In the genomic region with DNA sequence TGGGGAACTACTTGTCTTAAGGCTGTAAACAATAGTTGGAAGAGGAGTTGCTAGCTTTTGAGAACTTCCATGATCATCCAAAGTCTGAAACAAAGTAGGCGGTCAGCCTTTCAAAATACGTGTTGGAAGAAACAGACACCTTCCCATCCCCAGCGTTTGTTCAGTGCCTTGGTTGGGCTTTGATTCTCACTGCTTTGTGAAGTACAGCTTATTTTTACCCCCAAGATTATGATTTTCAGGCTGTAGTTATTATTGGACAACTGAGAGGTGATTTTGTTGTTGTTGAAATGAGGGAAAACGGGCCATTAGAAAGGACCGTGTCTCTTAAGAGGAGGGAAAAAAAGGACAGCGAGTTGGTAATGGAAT, we compare ENCODE assay signal across 8 cellular contexts. TPM values are rescaled to one million over a fixed set of nuclear protein-coding genes. Genes with fewer than 3 reads are reported as not detected.
DNase-seq lines count a peak whose midpoint lies in the region; ATAC-seq, FAIRE-seq and TF ChIP-seq lines count a peak whose summit lies in the region.

No MANE protein-coding gene starts in this region.

- no peaks in the 10 kb centered on the region for H4K20me1 ChIP-seq in H1 (replicated peaks in 1 of 2; ENCODE audit: control insufficient read depth in 1 of 2, insufficient read depth in 2 of 2, low read length in 2 of 2)
- no peaks in the 10 kb centered on the region for H4K20me1 ChIP-seq in osteoblast (ENCODE audit: insufficient read depth, low read length)

- peak overlapping the region; percentile 97 for H3K4me3 Mint-ChIP-seq in Caco-2 (ENCODE audit: unreplicated experiment)

- peak overlapping the region; percentile 81 to 97 for H3K4me2 ChIP-seq in H1 (ENCODE audit: insufficient read depth in 1 of 2, low read depth in 2 of 2, low read length in 2 of 2)
- H3K4me2 ChIP-seq in osteoblast (ENCODE audit: insufficient read depth, low read length) = peak overlapping the region; percentile 86

- 50% methylated on average over 6 of the region's 6 CpGs; no CpG with 5 or more reads in 1 of the 2 experiments for WGBS in H1 (ENCODE audit: extremely low coverage in 1 of 2, insufficient coverage in 1 of 2, insufficient read length in 1 of 2, insufficient replicate concordance in 2 of 2, low coverage in 1 of 2, low lambda C conversion rate in 2 of 2, missing lambda C conversion rate in 1 of 2), 2 experiments

- TF ChIP-seq RAD21 in H1 (IDR thresholded peaks at IDR 0.05 in 1 of 2, conservative IDR thresholded peaks at IDR 0.05 in 1 of 2; ENCODE audit: low read depth in 2 of 2, low read length in 2 of 2) = no peak

- no peak overlapping the region for H3K14ac ChIP-seq in H1 (ENCODE audit: insufficient read length)

- intact Hi-C loops in Caco-2 (cut with micrococcal nuclease; ENCODE audit: unreplicated experiment) = no loop called here

- TSS peak; percentile 81 for BruUV-seq in Caco-2 (replicated peaks; lab: Mats Ljungman, UMichigan)

- no peak for TF ChIP-seq CTCF in Caco-2 (IDR thresholded peaks at IDR 0.05; ENCODE audit: insufficient read depth in 1 of 2, low read depth in 1 of 2, low read length in 1 of 2, severe bottlenecking in 1 of 2, unreplicated experiment in 1 of 2)
- TF ChIP-seq CTCF in H1 (IDR thresholded peaks at IDR 0.05; ENCODE audit: control extremely low read depth in 1 of 3, insufficient read depth in 1 of 3, low read depth in 1 of 3, low read length in 3 of 3) = no peak
- TF ChIP-seq CTCF in osteoblast (IDR thresholded peaks at IDR 0.05; ENCODE audit: extremely low read depth, low read depth, low read length) = no peak

- H4K91ac ChIP-seq in H1 (replicated peaks; ENCODE audit: insufficient read length, low read length) = no peak overlapping the region

- H2BK12ac ChIP-seq in H1 (ENCODE audit: low read depth, low read length) = no peak overlapping the region

- peak overlapping the region; percentile 30 for H2AFZ ChIP-seq in H1 (ENCODE audit: low read length)
- H2AFZ ChIP-seq in osteoblast (ENCODE audit: low read length) = peak overlapping the region; percentile 99

- H2BK15ac ChIP-seq in H1 (ENCODE audit: low read length) = no peak overlapping the region

- H3K27ac ChIP-seq in H1 (ENCODE audit: low read depth, low read length) (no peak overlapping the region), osteoblast (ENCODE audit: low read depth, low read length) (peak overlapping the region; percentile 89)

- no peaks in the 10 kb centered on the region; the same call in 1 of the 2 replicates for H3K36me3 ChIP-seq in Caco-2 (ENCODE audit: control insufficient read depth, insufficient read depth, low read length)
- H3K36me3 ChIP-seq in H1 (ENCODE audit: control insufficient read depth in 2 of 4, insufficient read depth in 4 of 4, low read length in 3 of 4) = no peaks in the 10 kb centered on the region
- no peaks in the 10 kb centered on the region for H3K36me3 ChIP-seq in osteoblast (ENCODE audit: insufficient read depth, low read length)

- H3K27me3 Mint-ChIP-seq in Caco-2 (ENCODE audit: insufficient read depth, unreplicated experiment) = no peaks in the 10 kb centered on the region

- POLR2A ChIA-PET in Caco-2 (lab: Charles Lee) = no interaction called here
- POLR2A ChIA-PET in H1 (lab: Charles Lee; ENCODE audit: partially characterized antibody) = no interaction called here

- H2BK120ac ChIP-seq in H1 (replicated peaks; ENCODE audit: low read depth, low read length) = no peak overlapping the region

- peaks cover 10% of the 10 kb centered on the region; the same call in 1 of the 2 replicates for H3K23me2 ChIP-seq in H1 (ENCODE audit: low read depth, low read length)

- no peak overlapping the region for H2BK5ac ChIP-seq in H1 (ENCODE audit: low read depth, low read length)

- H3K4me1 Mint-ChIP-seq in Caco-2 (ENCODE audit: low read depth, unreplicated experiment) = peaks cover 12% of the 10 kb centered on the region

- DNase-seq in Caco-2 (no peak), NCI-H2227 (lab: John Stamatoyannopoulos, UW; ENCODE audit: unreplicated experiment) (peak; percentile 47), H1 (ENCODE audit: low read depth in 1 of 2, low spot score in 2 of 2) (no peak), osteoblast (ENCODE audit: insufficient read length, low spot score, missing footprints) (peak; percentile 36), G401 (ENCODE audit: low spot score) (no peak), NCI-H1436 (lab: John Stamatoyannopoulos, UW) (no peak), left lobe of liver (ENCODE audit: low spot score) (no peak)

- H3K79me1 ChIP-seq in H1 (ENCODE audit: low read depth, low read length) = no peaks in the 10 kb centered on the region

- H3K27ac Mint-ChIP-seq in Caco-2 (ENCODE audit: unreplicated experiment) = peak overlapping the region; percentile 90

- H3K27me3 ChIP-seq in Caco-2 (replicated peaks; ENCODE audit: control insufficient read depth, insufficient read depth, low read length) (no peaks in the 10 kb centered on the region), H1 (replicated peaks in 1 of 4; ENCODE audit: control insufficient read depth in 3 of 4, extremely low read depth in 1 of 4, insufficient read depth in 3 of 4, low read length in 3 of 4) (no peaks in the 10 kb centered on the region; a peak in 2 of 7 replicates), osteoblast (ENCODE audit: insufficient read depth, low read length) (no peaks in the 10 kb centered on the region)

- H3K9ac ChIP-seq in H1 (replicated peaks in 1 of 4; ENCODE audit: extremely low read depth in 1 of 4, low read depth in 3 of 4, low read length in 3 of 4) = peak overlapping the region; percentile 22 to 71 (median 68); a peak in 5 of 7 replicates

- no peak overlapping the region for H4K5ac ChIP-seq in H1 (ENCODE audit: insufficient read length, low read depth, low read length)

- H3K4ac ChIP-seq in H1 (replicated peaks; ENCODE audit: insufficient read length, low read depth, low read length) = no peak overlapping the region

- TF ChIP-seq EP300 in H1 (IDR thresholded peaks at IDR 0.05; ENCODE audit: borderline replicate concordance in 1 of 2, low read depth in 2 of 2, low read length in 2 of 2) = no peak

- H3K23ac ChIP-seq in H1 (ENCODE audit: insufficient read length) = no peak overlapping the region

- TF ChIP-seq POLR2A in H1 (IDR thresholded peaks at IDR 0.05; ENCODE audit: control extremely low read depth in 1 of 2, low read depth in 2 of 2, low read length in 2 of 2) = no peak

- in situ Hi-C loops in G401 (cut with HindIII; ENCODE audit: low sequenced_read_pairs) = no loop called here

- H3K9me3 Mint-ChIP-seq in Caco-2 (ENCODE audit: unreplicated experiment) = no peaks in the 10 kb centered on the region

- H2AK5ac ChIP-seq in H1 (ENCODE audit: low read depth, low read length) = no peak overlapping the region

- peaks cover 15% of the 10 kb centered on the region for H3K36me3 Mint-ChIP-seq in Caco-2 (ENCODE audit: insufficient read depth, unreplicated experiment)

- peak overlapping the region; percentile 99 for H3K4me3 ChIP-seq in Caco-2 (ENCODE audit: low read depth, low read length)
- H3K4me3 ChIP-seq in H1 (ENCODE audit: extremely low read depth in 1 of 4, insufficient read depth in 2 of 4, low read depth in 3 of 4, low read length in 4 of 4) = peak overlapping the region; percentile 68 to 85 (median 82)
- H3K4me3 ChIP-seq in osteoblast (ENCODE audit: insufficient read depth, low read length) = peak overlapping the region; percentile 88

- no peak overlapping the region for H3K56ac ChIP-seq in H1 (replicated peaks; ENCODE audit: insufficient read length, low read depth, low read length)

- no peak overlapping the region for H4K8ac ChIP-seq in H1 (ENCODE audit: extremely low read depth, insufficient read depth, low read length)

- no peak for ATAC-seq in GM18861 (IDR thresholded peaks at IDR 0.05; ENCODE audit: unreplicated experiment)
- no peak for ATAC-seq in left lobe of liver

- H3K4me1 ChIP-seq in Caco-2 (peaks cover 3% of the 10 kb centered on the region; the same call in 1 of the 2 replicates), H1 (replicated peaks in 1 of 4; ENCODE audit: control insufficient read depth in 3 of 4, insufficient read depth in 4 of 4, low read length in 3 of 4) (peaks cover 0 to 6% (median 0%) of the 10 kb centered on the region in 4 experiments; a peak in 4 of 7 replicates), osteoblast (ENCODE audit: insufficient read depth, low read length) (peaks cover 13% of the 10 kb centered on the region)

- peak overlapping the region; percentile 93; the same call in 1 of the 2 replicates for H3K18ac ChIP-seq in H1 (ENCODE audit: extremely low read depth, low read length)

- H3K9me3 ChIP-seq in Caco-2 = no peaks in the 10 kb centered on the region
- no peaks in the 10 kb centered on the region for H3K9me3 ChIP-seq in H1 (ENCODE audit: insufficient read depth in 2 of 2, low read depth in 1 of 2, low read length in 1 of 2)
- H3K9me3 ChIP-seq in osteoblast (ENCODE audit: low read depth, low read length) = no peaks in the 10 kb centered on the region

- H3K79me2 ChIP-seq in H1 (ENCODE audit: control insufficient read depth in 1 of 2, insufficient read depth in 2 of 2, low read length in 2 of 2) (peaks cover 0 to 31% of the 10 kb centered on the region in 2 experiments; a peak in 3 of 4 replicates), osteoblast (ENCODE audit: insufficient read depth, low read length) (peaks cover 27% of the 10 kb centered on the region)

- CTCF ChIA-PET in Caco-2 (lab: Charles Lee) (no interaction called here), H1 (lab: Charles Lee; ENCODE audit: partially characterized antibody) (interaction anchor here (0.8 kb wide), 1 partner anchor 292 kb away, joined by 3 read pairs; no protein-coding TSS in a partner anchor)

- no peak for FAIRE-seq in H1 (lab: Jason Lieb, UNC)

- no peak overlapping the region for H2BK20ac ChIP-seq in H1 (ENCODE audit: low read length)

TF ChIP-seq in H1, 55 proteins besides CTCF, POLR2A, EP300 and RAD21 (continues in another document):
- TF ChIP-seq, protein P1, sequence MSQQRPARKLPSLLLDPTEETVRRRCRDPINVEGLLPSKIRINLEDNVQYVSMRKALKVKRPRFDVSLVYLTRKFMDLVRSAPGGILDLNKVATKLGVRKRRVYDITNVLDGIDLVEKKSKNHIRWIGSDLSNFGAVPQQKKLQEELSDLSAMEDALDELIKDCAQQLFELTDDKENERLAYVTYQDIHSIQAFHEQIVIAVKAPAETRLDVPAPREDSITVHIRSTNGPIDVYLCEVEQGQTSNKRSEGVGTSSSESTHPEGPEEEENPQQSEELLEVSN (IDR thresholded peaks at IDR 0.05) = no peak

RNA-seq across cellular contexts. Expression of a gene that starts 0.9 kb away (rescaled TPM):
- 23.3 and 24.2 TPM in 2 replicates for total RNA-seq in Caco-2 (2022)
- total RNA-seq in H1 (2021; fragmentation: NEBNext Ultra II Directional; extraction: Animal tissue kit (Norgen Biotek cat#: 25700)) = 25.6 and 25.8 TPM in 2 replicates
- 6.0 and 7.9 TPM in 2 replicates for polyA plus RNA-seq in H1 (2011; rRNA removed)
- polyA plus RNA-seq in H1 (2011; cell fraction: cytosol; rRNA removed) = 9.6 TPM
- polyA plus RNA-seq in H1 (2011; cell fraction: nucleus; rRNA removed) = 28.3 TPM
- polyA plus RNA-seq in H1 (2012, experiment 1 of 2) = 9.2 to 19.1 TPM (median 9.8 TPM) in 4 replicates
- polyA plus RNA-seq in H1 (2012, experiment 2 of 2) = 1.5 TPM
- polyA plus RNA-seq in H1 (2013, experiment 1 of 2) = 23.0 TPM
- 20.9 TPM for polyA plus RNA-seq in H1 (2013, experiment 2 of 2)
- polyA minus RNA-seq in H1 (2011; rRNA and poly(A)+ RNA removed) = 13.1 and 14.3 TPM in 2 replicates
- 18.6 TPM for polyA minus RNA-seq in H1 (2011; cell fraction: cytosol; rRNA and poly(A)+ RNA removed)
- 96.7 TPM for polyA minus RNA-seq in H1 (2011; cell fraction: nucleus; rRNA and poly(A)+ RNA removed)
- 9.8 and 14.1 TPM in 2 replicates for total RNA-seq in osteoblast
- 16.1 and 20.2 TPM in 2 replicates for total RNA-seq in G401 (2014; rRNA removed; shearing (Covaris generic))
- total RNA-seq in left lobe of liver = 3.5 TPM

Comparison
In these comparisons a context has a peak if more than half of its experiments do, and no peak if none do; other contexts are left out.
1. DNase-seq: peak in NCI-H2227 (single experiment) and osteoblast (single experiment); none in Caco-2 (0 of 2), H1 (0 of 2), G401 (single experiment), NCI-H1436 (single experiment) and left lobe of liver (single experiment).
2. Peak in every context shown above with its lines, with median percentiles within 50 percentile points of each other: H3K4me3 ChIP-seq.